Comparison of ENCODE assay signal across 8 cellular contexts in genomic region chrX:119784747-119785446, GRCh38. TPM values are rescaled to one million over a fixed set of nuclear protein-coding genes. Genes with fewer than 3 reads are reported as not detected.
A peak's percentile ranks its signal among the peaks of the same experiment; 100 is the strongest.
DNase-seq lines count a peak whose midpoint lies in the region; ATAC-seq and TF ChIP-seq lines count a peak whose summit lies in the region.

No MANE protein-coding gene starts in this region.

- no peak overlapping the region for H3K27ac ChIP-seq in RWPE2 (ENCODE audit: poor library complexity, severe bottlenecking)
- no peak overlapping the region for H3K27ac ChIP-seq in neuronal stem cell (replicated peaks; ENCODE audit: low read length)

- no peak overlapping the region for H2BK5ac ChIP-seq in neuronal stem cell (ENCODE audit: low read length)

- H3K4me1 ChIP-seq in Caco-2 (no peaks in the 10 kb centered on the region; the same call in 1 of the 2 replicates), HAP-1 (peaks cover 33% of the 10 kb centered on the region), RWPE2 (ENCODE audit: insufficient read depth, poor library complexity, severe bottlenecking) (peaks cover 7% of the 10 kb centered on the region), neuronal stem cell (ENCODE audit: control insufficient read depth in 2 of 2, insufficient read depth in 1 of 2, low read depth in 1 of 2, low read length in 2 of 2) (peaks cover 2% of the 10 kb centered on the region in 2 donors)

- no peak overlapping the region for H3K4ac ChIP-seq in neuronal stem cell (ENCODE audit: low read length)

- no peak overlapping the region for H2AFZ ChIP-seq in neuronal stem cell (ENCODE audit: low read length)

- no peak overlapping the region for H3K9ac ChIP-seq in neuronal stem cell (ENCODE audit: low read depth, low read length, poor library complexity)

- no peak overlapping the region for H3K4me3 Mint-ChIP-seq in Caco-2 (ENCODE audit: unreplicated experiment)
- H3K4me3 Mint-ChIP-seq in activated naive CD4-positive, alpha-beta T cell treated with anti-CD3 and anti-CD28 coated beads for 36 hours = no peak overlapping the region

- H2BK15ac ChIP-seq in neuronal stem cell (ENCODE audit: low read length) = no peak overlapping the region

- H2BK120ac ChIP-seq in neuronal stem cell (ENCODE audit: low read depth, low read length) = no peak overlapping the region

- no peak overlapping the region for H2BK12ac ChIP-seq in neuronal stem cell (ENCODE audit: low read length)

- no peak overlapping the region for H3K14ac ChIP-seq in neuronal stem cell (ENCODE audit: low read length)

- DNase-seq in Caco-2 (peak; percentile 28 to 41), HAP-1 (ENCODE audit: low spot score in 2 of 2) (peak; percentile 59 to 81), RWPE2 (ENCODE audit: low spot score) (no peak), left lobe of liver (ENCODE audit: low spot score) (no peak), neuronal stem cell (ENCODE audit: low spot score) (no peak)
- DNase-seq in activated naive CD4-positive, alpha-beta T cell treated with anti-CD3 and anti-CD28 coated beads for 36 hours = peak; percentile 48

- peaks cover 3% of the 10 kb centered on the region for H3K79me1 ChIP-seq in neuronal stem cell (ENCODE audit: low read depth, low read length)

- POLR2A ChIA-PET in Caco-2 (lab: Charles Lee) = no interaction called here

- H4K8ac ChIP-seq in neuronal stem cell (ENCODE audit: low read depth, low read length) = no peak overlapping the region

- in situ Hi-C loops in HAP-1 (cut with MboI; ENCODE audit: low sequenced_read_pairs) = loop anchor here (25.0 kb wide), 1 partner anchor 352 kb away; no protein-coding TSS in a partner anchor

- CTCF ChIA-PET in Caco-2 (lab: Charles Lee) = interaction anchor here (0.7 to 1.6 kb wide), 3 partner anchors 27 to 291 kb away, joined by 3 to 7 read pairs (median 7); partner anchors contain the start of gene SOWAHD
- CTCF ChIA-PET in activated naive CD4-positive, alpha-beta T cell treated with anti-CD3 and anti-CD28 coated beads for 36 hours (lab: Charles Lee) = interaction anchor here (0.6 to 1.4 kb wide), 7 partner anchors 20 to 792 kb away, joined by 3 to 8 read pairs (median 3); partner anchors contain the start of genes NDUFA1 and RNF113A

- H3K4me3 ChIP-seq in Caco-2 (ENCODE audit: low read depth, low read length) (no peak overlapping the region), HAP-1 (no peak overlapping the region), RWPE2 (ENCODE audit: severe bottlenecking) (no peak overlapping the region), neuronal stem cell (ENCODE audit: low read length in 2 of 2) (no peak overlapping the region)

- ATAC-seq in RWPE2 (ENCODE audit: low read depth) (peak; percentile 37; the same call in 1 of the 3 replicates), left lobe of liver (peak; percentile 65), GM18861 (IDR thresholded peaks at IDR 0.05; ENCODE audit: unreplicated experiment) (no peak), HG03045 (IDR thresholded peaks at IDR 0.05; ENCODE audit: unreplicated experiment) (no peak)

- intact Hi-C loops in Caco-2 (cut with micrococcal nuclease; ENCODE audit: unreplicated experiment) = no loop called here
- intact Hi-C loops in activated naive CD4-positive, alpha-beta T cell treated with anti-CD3 and anti-CD28 coated beads for 36 hours (cut with micrococcal nuclease) = no loop called here

- H3K27ac Mint-ChIP-seq in Caco-2 (ENCODE audit: unreplicated experiment) = no peak overlapping the region
- H3K27ac Mint-ChIP-seq in activated naive CD4-positive, alpha-beta T cell treated with anti-CD3 and anti-CD28 coated beads for 36 hours = peak overlapping the region; percentile 30

- H3K9me3 Mint-ChIP-seq in Caco-2 (ENCODE audit: unreplicated experiment) = no peaks in the 10 kb centered on the region
- H3K9me3 Mint-ChIP-seq in activated naive CD4-positive, alpha-beta T cell treated with anti-CD3 and anti-CD28 coated beads for 36 hours = no peaks in the 10 kb centered on the region

- no peaks in the 10 kb centered on the region for H3K27me3 ChIP-seq in Caco-2 (replicated peaks; ENCODE audit: control insufficient read depth, insufficient read depth, low read length)
- H3K27me3 ChIP-seq in HAP-1 (ENCODE audit: low read depth) = no peaks in the 10 kb centered on the region
- H3K27me3 ChIP-seq in RWPE2 (ENCODE audit: insufficient read depth, poor library complexity, severe bottlenecking) = no peaks in the 10 kb centered on the region
- no peaks in the 10 kb centered on the region for H3K27me3 ChIP-seq in neuronal stem cell (ENCODE audit: control insufficient read depth in 3 of 3, insufficient read depth in 3 of 3, low read depth in 1 of 3, low read length in 3 of 3)

- H4K91ac ChIP-seq in neuronal stem cell (ENCODE audit: low read depth, low read length, poor library complexity) = no peak overlapping the region

- TF ChIP-seq CTCF in Caco-2 (IDR thresholded peaks at IDR 0.05; ENCODE audit: insufficient read depth in 1 of 2, low read depth in 1 of 2, low read length in 1 of 2, severe bottlenecking in 1 of 2, unreplicated experiment in 1 of 2) (peak; percentile 20 to 39), RWPE2 (IDR thresholded peaks at IDR 0.05; ENCODE audit: poor library complexity, severe bottlenecking) (peak; percentile 8)

- H3K4me2 ChIP-seq in neuronal stem cell (ENCODE audit: insufficient read depth, low read length, poor library complexity, severe bottlenecking) = no peak overlapping the region

- H3K9me3 ChIP-seq in Caco-2 (no peaks in the 10 kb centered on the region), HAP-1 (no peaks in the 10 kb centered on the region; the same call in 1 of the 2 replicates), RWPE2 (ENCODE audit: severe bottlenecking) (no peaks in the 10 kb centered on the region), neuronal stem cell (replicated peaks in 1 of 2; ENCODE audit: control insufficient read depth in 2 of 2, insufficient read depth in 1 of 2, low read depth in 1 of 2, low read length in 2 of 2) (no peaks in the 10 kb centered on the region)

- H2AK5ac ChIP-seq in neuronal stem cell (ENCODE audit: low read depth, low read length) = no peak overlapping the region

- peaks cover 4% of the 10 kb centered on the region for H3K36me3 ChIP-seq in Caco-2 (ENCODE audit: control insufficient read depth, insufficient read depth, low read length)
- H3K36me3 ChIP-seq in HAP-1 (replicated peaks) = peaks cover 93% of the 10 kb centered on the region
- peaks cover 54% of the 10 kb centered on the region for H3K36me3 ChIP-seq in RWPE2 (ENCODE audit: low read depth)
- peaks cover 10 to 82% of the 10 kb centered on the region in 2 donors for H3K36me3 ChIP-seq in neuronal stem cell (replicated peaks in 1 of 2; ENCODE audit: control insufficient read depth in 2 of 2, insufficient read depth in 2 of 2, low read length in 2 of 2)

- no peaks in the 10 kb centered on the region for H3K27me3 Mint-ChIP-seq in Caco-2 (ENCODE audit: insufficient read depth, unreplicated experiment)
- H3K27me3 Mint-ChIP-seq in activated naive CD4-positive, alpha-beta T cell treated with anti-CD3 and anti-CD28 coated beads for 36 hours (ENCODE audit: low read depth) = no peaks in the 10 kb centered on the region

- no peaks in the 10 kb centered on the region for H3K4me1 Mint-ChIP-seq in Caco-2 (ENCODE audit: low read depth, unreplicated experiment)
- H3K4me1 Mint-ChIP-seq in activated naive CD4-positive, alpha-beta T cell treated with anti-CD3 and anti-CD28 coated beads for 36 hours (ENCODE audit: low read depth) = peaks cover 37% of the 10 kb centered on the region

- no peak overlapping the region for H3K18ac ChIP-seq in neuronal stem cell (ENCODE audit: low read length)

- H3K36me3 Mint-ChIP-seq in Caco-2 (ENCODE audit: insufficient read depth, unreplicated experiment) = peaks cover 69% of the 10 kb centered on the region
- H3K36me3 Mint-ChIP-seq in activated naive CD4-positive, alpha-beta T cell treated with anti-CD3 and anti-CD28 coated beads for 36 hours (ENCODE audit: low read depth) = peaks cover 55% of the 10 kb centered on the region

- WGBS in neuronal stem cell (ENCODE audit: extremely low coverage in 2 of 2, insufficient read length in 2 of 2, insufficient replicate concordance in 1 of 2), 2 donors = no CpG with 5 or more reads among the region's 14 CpGs

- no TSS peak for BruUV-seq in Caco-2 (replicated peaks; lab: Mats Ljungman, UMichigan)

- no peak overlapping the region for H3K23ac ChIP-seq in neuronal stem cell (ENCODE audit: low read depth, low read length, poor library complexity)

RNA-seq across cellular contexts. Expression of gene RPL39, which starts 6.5 kb away (rescaled TPM):
- 1,700 and 1,787 TPM in 2 replicates for total RNA-seq in Caco-2 (2022)
- 1,000 to 10,000 TPM; 3,049 to 3,109 TPM for total RNA-seq in activated naive CD4-positive, alpha-beta T cell treated with anti-CD3 and anti-CD28 coated beads for 36 hours
- 513 TPM for total RNA-seq in left lobe of liver
- polyA plus RNA-seq in neuronal stem cell (2013, experiment 1 of 2) = 7,896 TPM
- 7,899 TPM for polyA plus RNA-seq in neuronal stem cell (2013, experiment 2 of 2)

RNA-seq across cellular contexts. Expression of gene SOWAHD, which starts 26.5 kb away (rescaled TPM):
- 2.0 and 2.2 TPM in 2 replicates for total RNA-seq in Caco-2 (2022)
- total RNA-seq in activated naive CD4-positive, alpha-beta T cell treated with anti-CD3 and anti-CD28 coated beads for 36 hours = under 1 TPM in 1 of 2 experiments, not detected in 1; 0.30 TPM
- total RNA-seq in left lobe of liver = 0.45 TPM
- not detected for polyA plus RNA-seq in neuronal stem cell (2013, experiment 1 of 2)
- 0.04 TPM for polyA plus RNA-seq in neuronal stem cell (2013, experiment 2 of 2)

Comparison
In these comparisons a context has a peak if more than half of its experiments do, and no peak if none do; other contexts are left out.
1. DNase-seq: peak in Caco-2 (2 of 2), HAP-1 (2 of 2) and activated naive CD4-positive, alpha-beta T cell treated with anti-CD3 and anti-CD28 coated beads for 36 hours (single experiment); none in RWPE2 (single experiment), left lobe of liver (single experiment) and neuronal stem cell (single experiment).
2. ATAC-seq: peak in RWPE2 (single experiment) and left lobe of liver (single experiment); none in GM18861 (single experiment) and HG03045 (single experiment).